ENCODE assay signal across 30 cellular contexts in the genomic region with DNA sequence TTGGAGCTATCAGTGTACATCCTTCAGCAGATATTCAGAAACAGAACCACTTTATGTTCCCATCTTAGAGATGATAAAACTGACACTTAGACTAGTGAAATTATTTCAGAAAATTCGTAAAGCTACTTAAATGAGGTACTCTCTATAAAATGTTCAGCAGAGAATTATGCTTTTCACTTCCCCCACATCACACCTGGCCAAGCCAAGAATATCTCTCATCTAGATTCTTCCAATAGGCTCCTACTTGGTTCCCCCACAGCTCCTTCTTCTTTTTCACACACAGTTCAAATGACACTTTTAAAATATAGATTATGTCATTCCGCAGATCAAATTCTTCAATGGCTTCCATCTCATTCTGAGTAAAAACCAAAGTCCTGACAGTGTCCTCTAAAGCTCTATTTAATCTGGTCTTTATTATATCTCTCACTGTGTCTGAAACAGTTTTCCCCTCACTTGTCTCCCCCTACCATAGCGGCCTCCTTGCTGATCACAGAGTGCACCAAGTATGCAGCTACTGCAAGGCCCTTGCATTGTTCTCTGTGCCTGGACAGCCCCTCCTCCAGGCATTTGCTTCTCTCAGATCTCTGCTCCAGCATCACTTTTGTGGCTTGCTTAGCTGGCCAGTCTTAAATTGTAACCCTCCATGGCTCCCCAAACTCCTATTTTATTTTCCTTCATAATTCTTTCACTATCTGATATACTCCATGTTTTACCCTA.
"Had no signal": no experiment of that assay in that cellular context is flagged by ENCODE, and none has a peak within 500 bp of the region (broad histone marks: within the 10 kb centered on the region; RNA-seq: fewer than 3 reads in every experiment).

No MANE protein-coding gene starts in this region.

- H3K9me3 Mint-ChIP-seq: activated CD4-positive, alpha-beta memory T cell treated with anti-CD3 and anti-CD28 coated beads for 36 hours; activated CD4-positive, alpha-beta T cell treated with anti-CD3 and anti-CD28 coated beads, Interleukin-2, amount 10 ng/mL, durations not matched to agents 24 days and 14 days; activated naive CD4-positive, alpha-beta T cell treated with anti-CD3 and anti-CD28 coated beads, Interleukin-2, amount 10 ng/mL, durations not matched to agents 7 days and 5 days; activated naive CD8-positive, alpha-beta T cell treated with anti-CD3 and anti-CD28 coated beads, Interleukin-2, amount 10 ng/mL, durations not matched to agents 7 days and 5 days; activated T-cell treated with anti-CD3 and anti-CD28 coated beads, Interleukin-2, amount 50 U/mL, for 24 hours; brain; endodermal cell had no signal

- H3K4me3 ChIP-seq: ascending aorta, breast epithelium, cardiac muscle cell, colonic mucosa, esophagus muscularis mucosa, gastrocnemius medialis, heart left ventricle had no signal

- H3K27ac Mint-ChIP-seq: activated CD4-positive, alpha-beta memory T cell treated with anti-CD3 and anti-CD28 coated beads for 36 hours; activated CD4-positive, alpha-beta T cell treated with anti-CD3 and anti-CD28 coated beads for 36 hours; activated CD4-positive, alpha-beta T cell treated with anti-CD3 and anti-CD28 coated beads, Interleukin-2, amount 10 ng/mL, durations not matched to agents 24 days and 14 days; activated naive CD4-positive, alpha-beta T cell treated with anti-CD3 and anti-CD28 coated beads, Interleukin-2, amount 10 ng/mL, durations not matched to agents 7 days and 5 days; activated naive CD4-positive, alpha-beta T cell treated with anti-CD3 and anti-CD28 coated beads, Interleukin-2, amount 50 U/mL, for 72 hours; activated naive CD8-positive, alpha-beta T cell treated with anti-CD3 and anti-CD28 coated beads, Interleukin-2, amount 10 ng/mL, durations not matched to agents 7 days and 5 days; activated T-cell treated with anti-CD3 and anti-CD28 coated beads, Interleukin-2, amount 50 U/mL, for 24 hours; activated T-cell treated with anti-CD3 and anti-CD28 coated beads, Interleukin-2, amount 50 U/mL, for 72 hours; brain; endodermal cell; T-helper 1 cell treated with Interleukin-12 subunit alpha and Interleukin-12 subunit beta and Interleukin-4 antibody, amounts not matched to agents 30 μg/mL and 1 μg/mL, for 36 hours had no signal

- H3K36me3 ChIP-seq: ascending aorta, breast epithelium, cardiac muscle cell, colonic mucosa, esophagus muscularis mucosa, gastrocnemius medialis, heart left ventricle had no signal

- H3K4me1 Mint-ChIP-seq: activated CD4-positive, alpha-beta T cell treated with anti-CD3 and anti-CD28 coated beads for 36 hours; activated CD4-positive, alpha-beta T cell treated with anti-CD3 and anti-CD28 coated beads, Interleukin-2, amount 10 ng/mL, durations not matched to agents 24 days and 14 days; activated naive CD4-positive, alpha-beta T cell treated with anti-CD3 and anti-CD28 coated beads, Interleukin-2, amount 10 ng/mL, durations not matched to agents 7 days and 5 days; activated naive CD8-positive, alpha-beta T cell treated with anti-CD3 and anti-CD28 coated beads, Interleukin-2, amount 10 ng/mL, durations not matched to agents 7 days and 5 days; brain; endodermal cell had no signal

- H3K36me3 Mint-ChIP-seq: activated CD4-positive, alpha-beta memory T cell treated with anti-CD3 and anti-CD28 coated beads for 36 hours; activated naive CD4-positive, alpha-beta T cell treated with anti-CD3 and anti-CD28 coated beads, Interleukin-2, amount 10 ng/mL, durations not matched to agents 7 days and 5 days; activated naive CD4-positive, alpha-beta T cell treated with anti-CD3 and anti-CD28 coated beads, Interleukin-2, amount 50 U/mL, for 72 hours; activated naive CD8-positive, alpha-beta T cell treated with anti-CD3 and anti-CD28 coated beads, Interleukin-2, amount 10 ng/mL, durations not matched to agents 7 days and 5 days; brain had no signal

- H3K4me1 ChIP-seq: ascending aorta, breast epithelium, colonic mucosa, foreskin keratinocyte, gastrocnemius medialis, heart left ventricle had no signal

- H3K27me3 ChIP-seq: ascending aorta, breast epithelium, cardiac muscle cell, colonic mucosa, esophagus muscularis mucosa, foreskin keratinocyte, gastrocnemius medialis, heart left ventricle had no signal

- H3K4me3 Mint-ChIP-seq: activated CD4-positive, alpha-beta memory T cell treated with anti-CD3 and anti-CD28 coated beads for 36 hours; activated CD4-positive, alpha-beta T cell treated with anti-CD3 and anti-CD28 coated beads for 36 hours; activated CD4-positive, alpha-beta T cell treated with anti-CD3 and anti-CD28 coated beads, Interleukin-2, amount 10 ng/mL, durations not matched to agents 24 days and 14 days; activated naive CD4-positive, alpha-beta T cell treated with anti-CD3 and anti-CD28 coated beads, Interleukin-2, amount 10 ng/mL, durations not matched to agents 7 days and 5 days; activated naive CD8-positive, alpha-beta T cell treated with anti-CD3 and anti-CD28 coated beads, Interleukin-2, amount 10 ng/mL, durations not matched to agents 7 days and 5 days; activated T-cell treated with anti-CD3 and anti-CD28 coated beads, Interleukin-2, amount 50 U/mL, for 24 hours; activated T-cell treated with anti-CD3 and anti-CD28 coated beads, Interleukin-2, amount 50 U/mL, for 72 hours; brain; endodermal cell; T-helper 1 cell treated with Interleukin-12 subunit alpha and Interleukin-12 subunit beta and Interleukin-4 antibody, amounts not matched to agents 30 μg/mL and 1 μg/mL, for 36 hours had no signal

- DNase-seq: activated CD4-positive, alpha-beta memory T cell treated with anti-CD3 and anti-CD28 coated beads for 36 hours; activated CD4-positive, alpha-beta T cell treated with anti-CD3 and anti-CD28 coated beads for 36 hours; activated CD4-positive, alpha-beta T cell treated with anti-CD3 and anti-CD28 coated beads, Interleukin-2, amount 10 ng/mL, durations not matched to agents 24 days and 14 days; activated CD4-positive, CD25-positive, alpha-beta regulatory T cell; activated CD4-positive, CD25-positive, alpha-beta regulatory T cell treated with anti-CD3 and anti-CD28 coated beads, Interleukin-2, amount 50 U/mL, for 72 hours; activated CD8-positive, alpha-beta memory T cell treated with anti-CD3 and anti-CD28 coated beads, Interleukin-2, amount 50 U/mL, for 48 hours; activated gamma-delta T cell; activated naive CD4-positive, alpha-beta T cell; activated naive CD4-positive, alpha-beta T cell treated with anti-CD3 and anti-CD28 coated beads, Interleukin-2, amount 10 ng/mL, durations not matched to agents 7 days and 5 days; activated naive CD8-positive, alpha-beta T cell treated with anti-CD3 and anti-CD28 coated beads, Interleukin-2, amount 10 ng/mL, durations not matched to agents 7 days and 5 days; activated T-cell treated with anti-CD3 and anti-CD28 coated beads for 4 hours; activated T-cell treated with anti-CD3 and anti-CD28 coated beads, Interleukin-2, amount 50 U/mL, for 24 hours; activated T-cell treated with anti-CD3 and anti-CD28 coated beads, Interleukin-2, amount 50 U/mL, for 72 hours; central memory CD4-positive, alpha-beta T cell; cerebellar nuclear complex; colonic mucosa; effector memory CD4-positive, alpha-beta T cell; endodermal cell; erythroblast; foreskin keratinocyte; gastrocnemius medialis; glutamatergic neuron; heart left ventricle had no signal

- H3K27me3 Mint-ChIP-seq: activated CD4-positive, alpha-beta memory T cell treated with anti-CD3 and anti-CD28 coated beads for 36 hours; activated CD4-positive, alpha-beta T cell treated with anti-CD3 and anti-CD28 coated beads for 36 hours; activated CD4-positive, alpha-beta T cell treated with anti-CD3 and anti-CD28 coated beads, Interleukin-2, amount 10 ng/mL, durations not matched to agents 24 days and 14 days; activated naive CD4-positive, alpha-beta T cell treated with anti-CD3 and anti-CD28 coated beads, Interleukin-2, amount 10 ng/mL, durations not matched to agents 7 days and 5 days; activated naive CD8-positive, alpha-beta T cell treated with anti-CD3 and anti-CD28 coated beads, Interleukin-2, amount 10 ng/mL, durations not matched to agents 7 days and 5 days; activated T-cell treated with anti-CD3 and anti-CD28 coated beads, Interleukin-2, amount 50 U/mL, for 24 hours; brain had no signal

- ATAC-seq: activated CD4-positive, alpha-beta T cell treated with anti-CD3 and anti-CD28 coated beads for 36 hours; activated naive CD4-positive, alpha-beta T cell treated with anti-CD3 and anti-CD28 coated beads, Interleukin-2, amount 50 U/mL, for 72 hours; activated T-cell treated with anti-CD3 and anti-CD28 coated beads, Interleukin-2, amount 50 U/mL, for 72 hours; foreskin keratinocyte; gastrocnemius medialis; heart left ventricle had no signal

- H3K9me3 ChIP-seq: ascending aorta, breast epithelium, colonic mucosa, esophagus muscularis mucosa, gastrocnemius medialis, heart left ventricle had no signal

- H3K27ac ChIP-seq: ascending aorta, breast epithelium, cardiac muscle cell, colonic mucosa, esophagus muscularis mucosa, foreskin keratinocyte, gastrocnemius medialis, heart left ventricle had no signal
